In genomic region chr14:95157987-95158712, GRCh38 we compare ENCODE assay signal across 8 cellular contexts. TPM values are rescaled to one million over a fixed set of nuclear protein-coding genes. Genes with fewer than 3 reads are reported as not detected.
DNase-seq lines count a peak whose midpoint lies in the region; FAIRE-seq and TF ChIP-seq lines count a peak whose summit lies in the region.

No MANE protein-coding gene starts in this region.

- H3K9me3 ChIP-seq in CD4-positive, alpha-beta memory T cell (ENCODE audit: control insufficient read depth in 1 of 2, low read length in 2 of 2) = no peaks in the 10 kb centered on the region
- H3K9me3 ChIP-seq in adrenal gland (replicated peaks in 1 of 3) = no peaks in the 10 kb centered on the region
- H3K9me3 ChIP-seq in thyroid gland = no peaks in the 10 kb centered on the region

- TF ChIP-seq POLR2A in adrenal gland (IDR thresholded peaks at IDR 0.05) (no peak), thyroid gland (IDR thresholded peaks at IDR 0.05) (no peak)

- H3K27ac Mint-ChIP-seq in CD4-positive, alpha-beta memory T cell = peak overlapping the region; percentile 98 to 100 (median 99)
- H3K27ac Mint-ChIP-seq in IgD-negative memory B cell = peak overlapping the region; percentile 98 to 100 (median 99)

- H3K27ac ChIP-seq in CD4-positive, alpha-beta memory T cell (ENCODE audit: low read depth, low read length) = peak overlapping the region; percentile 83
- H3K27ac ChIP-seq in adrenal gland (peak overlapping the region; percentile 81 to 98 (median 86)), layer of hippocampus (ENCODE audit: low read depth, low read length) (peak overlapping the region; percentile 97), thyroid gland (peak overlapping the region; percentile 77 to 98 (median 94))

- CTCF ChIA-PET in CD4-positive, alpha-beta memory T cell (lab: Charles Lee; ENCODE audit: partially characterized antibody) = no interaction called here

- peak in 3 of 5 donors; percentile 10 to 18 (median 14) for DNase-seq in CD4-positive, alpha-beta memory T cell
- peak; percentile 39 for DNase-seq in GM19239 (ENCODE audit: insufficient read length, low spot score)
- DNase-seq in adrenal gland = no peak
- no peak for DNase-seq in thyroid gland
- DNase-seq in T1000 (lab: John Stamatoyannopoulos, UW) = no peak
- DNase-seq in activated CD8-positive, alpha-beta memory T cell treated with anti-CD3 and anti-CD28 coated beads, Interleukin-2, amount 50 U/mL, for 4 hours = no peak

- H3K27me3 Mint-ChIP-seq in CD4-positive, alpha-beta memory T cell = no peaks in the 10 kb centered on the region
- H3K27me3 Mint-ChIP-seq in IgD-negative memory B cell = no peaks in the 10 kb centered on the region

- H3K27me3 ChIP-seq in CD4-positive, alpha-beta memory T cell (ENCODE audit: insufficient read depth, low read length) = no peaks in the 10 kb centered on the region
- H3K27me3 ChIP-seq in adrenal gland (no peaks in the 10 kb centered on the region), layer of hippocampus (ENCODE audit: control insufficient read depth, insufficient read depth, low read length) (no peaks in the 10 kb centered on the region), thyroid gland (no peaks in the 10 kb centered on the region)

- peaks cover 31 to 46% (median 38%) of the 10 kb centered on the region in 4 donors for H3K4me1 Mint-ChIP-seq in CD4-positive, alpha-beta memory T cell
- H3K4me1 Mint-ChIP-seq in IgD-negative memory B cell = peaks cover 23 to 33% (median 32%) of the 10 kb centered on the region in 3 donors

- 18 to 26% (median 23%) methylated on average over 12 of the region's 12 CpGs for WGBS in adrenal gland, 4 donors
- WGBS in thyroid gland, 2 donors = 28% methylated on average over 11 to 12 of the region's 12 CpGs

- H3K4me3 ChIP-seq in CD4-positive, alpha-beta memory T cell (ENCODE audit: low read length in 2 of 2) = peak overlapping the region; percentile 50 to 88
- H3K4me3 ChIP-seq in adrenal gland (peak overlapping the region; percentile 32 to 95 (median 56)), thyroid gland (replicated peaks in 1 of 3) (peak overlapping the region in 2 of 3 donors; percentile 8 to 74)

- peaks cover 0 to 2% (median 0%) of the 10 kb centered on the region in 8 donors for H3K9me3 Mint-ChIP-seq in CD4-positive, alpha-beta memory T cell
- no peaks in the 10 kb centered on the region for H3K9me3 Mint-ChIP-seq in IgD-negative memory B cell

- intact Hi-C loops in CD4-positive, alpha-beta memory T cell (cut with micrococcal nuclease) = loop anchor here (1.0 to 5.0 kb wide), 2 partner anchors 359 to 376 kb away; partner anchors contain the start of gene SYNE3
- intact Hi-C loops in adrenal gland (cut with DNase I) (no loop called here), thyroid gland (cut with DNase I) (loop anchor here (5.0 kb wide), 1 partner anchor 379 kb away; the partner anchor contains the start of gene GLRX5)

- no peaks in the 10 kb centered on the region for H3K36me3 ChIP-seq in CD4-positive, alpha-beta memory T cell (ENCODE audit: insufficient read depth, low read length)
- H3K36me3 ChIP-seq in adrenal gland (replicated peaks in 1 of 2) = no peaks in the 10 kb centered on the region
- no peaks in the 10 kb centered on the region for H3K36me3 ChIP-seq in thyroid gland

- H3K4me1 ChIP-seq in CD4-positive, alpha-beta memory T cell (ENCODE audit: insufficient read depth, low read length) = peaks cover 40% of the 10 kb centered on the region
- H3K4me1 ChIP-seq in adrenal gland (replicated peaks in 1 of 2) (peaks cover 11 to 45% of the 10 kb centered on the region in 2 donors), thyroid gland (peaks cover 30 to 31% of the 10 kb centered on the region in 2 donors)

- no peak for TF ChIP-seq CTCF in adrenal gland (IDR thresholded peaks at IDR 0.05)
- no peak for TF ChIP-seq CTCF in thyroid gland (IDR thresholded peaks at IDR 0.05)

- POLR2A ChIA-PET in CD4-positive, alpha-beta memory T cell (lab: Charles Lee; ENCODE audit: partially characterized antibody) = interaction anchor here (0.7 to 1.3 kb wide), 6 partner anchors 26 to 377 kb away, joined by 3 to 4 read pairs (median 4); partner anchors contain the start of gene GLRX5

- peak overlapping the region; percentile 95 to 99 (median 98) for H3K4me3 Mint-ChIP-seq in CD4-positive, alpha-beta memory T cell
- H3K4me3 Mint-ChIP-seq in IgD-negative memory B cell = peak overlapping the region; percentile 97 to 100 (median 98)

- FAIRE-seq in GM19239 (lab: Jason Lieb, UNC) = peak; percentile 51

- peaks cover 4 to 13% of the 10 kb centered on the region in 2 donors for H3K36me3 Mint-ChIP-seq in CD4-positive, alpha-beta memory T cell
- peaks cover 3% of the 10 kb centered on the region for H3K36me3 Mint-ChIP-seq in IgD-negative memory B cell

RNA-seq across cellular contexts. Expression of gene DICER1, which starts 0.8 kb away (rescaled TPM):
- total RNA-seq in CD4-positive, alpha-beta memory T cell = 10 to 100 TPM; 58.8 to 62.8 TPM
- 10 to 100 TPM in 1 of 2 donors, 1 to 10 TPM in 1; 8.8 to 14.8 TPM for polyA plus RNA-seq in CD4-positive, alpha-beta memory T cell
- polyA plus RNA-seq in IgD-negative memory B cell = 17.9 TPM
- 10 to 100 TPM; 15.3 to 69.4 (median 43.8) TPM for total RNA-seq in adrenal gland
- 10 to 100 TPM in 2 of 3 donors, 1 to 10 TPM in 1; 7.1 to 22.8 (median 11.5) TPM for polyA plus RNA-seq in adrenal gland
- 10 to 100 TPM; 66.5 to 96.8 (median 78.8) TPM for total RNA-seq in thyroid gland

Comparison
In these comparisons a context has a peak if more than half of its experiments do, and no peak if none do; other contexts are left out.
1. DNase-seq: peak in CD4-positive, alpha-beta memory T cell (3 of 5) and GM19239 (single experiment); none in adrenal gland (0 of 7), thyroid gland (0 of 2), T1000 (single experiment) and activated CD8-positive, alpha-beta memory T cell treated with anti-CD3 and anti-CD28 coated beads, Interleukin-2, amount 50 U/mL, for 4 hours (single experiment).
2. intact Hi-C loops: an anchor here in CD4-positive, alpha-beta memory T cell (1.0 to 5.0 kb wide) and thyroid gland (5.0 kb wide); none called in adrenal gland.
3. Peak in every context shown above with its lines, with median percentiles within 50 percentile points of each other: H3K27ac ChIP-seq and H3K4me3 ChIP-seq.